ENCODE assay signal across 29 cellular contexts in the genomic region with DNA sequence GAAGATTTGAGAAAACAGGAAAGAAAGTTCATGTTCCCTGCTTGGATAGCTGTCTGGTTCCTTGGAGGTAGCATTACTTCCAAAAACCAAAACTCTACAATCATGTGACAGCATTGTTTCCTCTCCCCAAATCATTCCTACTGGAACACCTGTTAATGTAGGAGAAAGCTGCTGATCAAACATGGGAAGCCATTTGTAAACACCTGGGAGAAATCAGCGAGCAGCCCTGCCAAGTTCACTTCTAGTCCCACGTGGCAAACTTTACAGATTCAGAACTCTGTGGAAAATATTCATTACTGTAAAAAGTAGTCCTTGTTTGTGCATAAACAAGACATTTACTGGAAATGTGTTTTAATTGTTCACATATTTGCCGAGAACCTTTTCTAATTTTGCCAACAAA.
"Had no signal": no experiment of that assay in that cellular context is flagged by ENCODE, and none has a peak within 500 bp of the region (broad histone marks: within the 10 kb centered on the region; RNA-seq: fewer than 3 reads in every experiment).

No MANE protein-coding gene starts in this region.

- H3K4me1 ChIP-seq: colonic mucosa, SJCRH30 had no signal

- H3K4me1 Mint-ChIP-seq: activated CD4-positive, alpha-beta T cell treated with anti-CD3 and anti-CD28 coated beads, Interleukin-2, amount 10 ng/mL, durations not matched to agents 24 days and 14 days; activated naive CD8-positive, alpha-beta T cell treated with anti-CD3 and anti-CD28 coated beads for 36 hours; activated T-helper 17 cell treated with anti-CD3 and anti-CD28 coated beads, Interleukin-2, amount 50 U/mL, for 72 hours; central memory CD8-positive, alpha-beta T cell had no signal

- H3K4me3 ChIP-seq: cardiac muscle cell, colonic mucosa, PC-9, SJCRH30, SK-N-MC had no signal

- H3K9me3 Mint-ChIP-seq: activated CD4-positive, alpha-beta T cell treated with anti-CD3 and anti-CD28 coated beads, Interleukin-2, amount 10 ng/mL, durations not matched to agents 24 days and 14 days; activated CD8-positive, alpha-beta T cell treated with anti-CD3 and anti-CD28 coated beads for 36 hours; activated T-helper 17 cell treated with anti-CD3 and anti-CD28 coated beads, Interleukin-2, amount 50 U/mL, for 72 hours; central memory CD8-positive, alpha-beta T cell had no signal

- H3K27ac Mint-ChIP-seq: activated CD4-positive, alpha-beta T cell treated with anti-CD3 and anti-CD28 coated beads, Interleukin-2, amount 10 ng/mL, durations not matched to agents 24 days and 14 days; activated CD8-positive, alpha-beta T cell treated with anti-CD3 and anti-CD28 coated beads for 36 hours; activated naive CD8-positive, alpha-beta T cell treated with anti-CD3 and anti-CD28 coated beads for 36 hours; activated T-cell treated with anti-CD3 and anti-CD28 coated beads, Interleukin-2, amount 50 U/mL, for 72 hours; activated T-helper 17 cell treated with anti-CD3 and anti-CD28 coated beads, Interleukin-2, amount 50 U/mL, for 72 hours had no signal

- H3K27me3 Mint-ChIP-seq: activated CD4-positive, alpha-beta T cell treated with anti-CD3 and anti-CD28 coated beads, Interleukin-2, amount 10 ng/mL, durations not matched to agents 24 days and 14 days; activated CD8-positive, alpha-beta T cell treated with anti-CD3 and anti-CD28 coated beads for 36 hours; activated T-helper 17 cell treated with anti-CD3 and anti-CD28 coated beads, Interleukin-2, amount 50 U/mL, for 72 hours had no signal

- H3K9ac ChIP-seq: KMS-11 had no signal

- H3K36me3 Mint-ChIP-seq: activated naive CD8-positive, alpha-beta T cell treated with anti-CD3 and anti-CD28 coated beads for 36 hours had no signal

- H3K4me3 Mint-ChIP-seq: activated CD4-positive, alpha-beta T cell treated with anti-CD3 and anti-CD28 coated beads, Interleukin-2, amount 10 ng/mL, durations not matched to agents 24 days and 14 days; activated CD8-positive, alpha-beta T cell treated with anti-CD3 and anti-CD28 coated beads for 36 hours; activated naive CD8-positive, alpha-beta T cell treated with anti-CD3 and anti-CD28 coated beads for 36 hours; activated T-cell treated with anti-CD3 and anti-CD28 coated beads, Interleukin-2, amount 50 U/mL, for 72 hours; activated T-helper 17 cell treated with anti-CD3 and anti-CD28 coated beads, Interleukin-2, amount 50 U/mL, for 72 hours; central memory CD8-positive, alpha-beta T cell had no signal

- H3K27ac ChIP-seq: cardiac muscle cell, colonic mucosa, KMS-11, PC-9, SJCRH30, SK-N-MC had no signal

- H3K9me3 ChIP-seq: colonic mucosa, SJCRH30 had no signal

- ATAC-seq: activated CD8-positive, alpha-beta T cell treated with anti-CD3 and anti-CD28 coated beads for 36 hours; activated T-cell treated with anti-CD3 and anti-CD28 coated beads, Interleukin-2, amount 50 U/mL, for 72 hours; activated T-helper 17 cell treated with anti-CD3 and anti-CD28 coated beads, Interleukin-2, amount 50 U/mL, for 72 hours had no signal

- H2AFZ ChIP-seq: PC-9 had no signal

- FAIRE-seq: RCC 7860 had no signal

- H3K36me3 ChIP-seq: cardiac muscle cell, colonic mucosa, SJCRH30 had no signal

- H3K4me2 ChIP-seq: KMS-11, PC-9 had no signal

- DNase-seq: activated CD4-positive, alpha-beta T cell treated with anti-CD3 and anti-CD28 coated beads, Interleukin-2, amount 10 ng/mL, durations not matched to agents 24 days and 14 days; activated CD4-positive, alpha-beta T cell treated with anti-CD3 and anti-CD28 coated beads, Interleukin-2, amount 50 U/mL, for 4 hours; activated CD8-positive, alpha-beta T cell treated with anti-CD3 and anti-CD28 coated beads for 36 hours; activated effector memory CD4-positive, alpha-beta T cell treated with anti-CD3 and anti-CD28 coated beads, Interleukin-2, amount 50 U/mL, for 16 hours; activated naive CD4-positive, alpha-beta T cell; activated naive CD4-positive, alpha-beta T cell treated with anti-CD3 and anti-CD28 coated beads, Interleukin-2, amount 50 U/mL, for 16 hours; activated naive CD8-positive, alpha-beta T cell treated with anti-CD3 and anti-CD28 coated beads for 36 hours; activated T-cell treated with anti-CD3 and anti-CD28 coated beads, Interleukin-2, amount 50 U/mL, for 1 hour; activated T-cell treated with anti-CD3 and anti-CD28 coated beads, Interleukin-2, amount 50 U/mL, for 72 hours; amniotic stem cell; aorta; colonic mucosa; NCI-H1092 treated with DMSO at 0.1 percent for 48 hours; NCI-H1436 treated with DMSO at 0.1 percent for 48 hours; NCI-H1694 treated with DMSO at 0.1 percent for 48 hours; NCI-H226; NCI-H446 treated with DMSO at 0.1 percent for 48 hours; NCI-H526; NCI-H82; PC-9; SHP77; SJCRH30; T1000 had no signal

- H3K27me3 ChIP-seq: cardiac muscle cell, colonic mucosa, SJCRH30 had no signal
